8 cellular contexts compared by ENCODE assay signal in the genomic region with DNA sequence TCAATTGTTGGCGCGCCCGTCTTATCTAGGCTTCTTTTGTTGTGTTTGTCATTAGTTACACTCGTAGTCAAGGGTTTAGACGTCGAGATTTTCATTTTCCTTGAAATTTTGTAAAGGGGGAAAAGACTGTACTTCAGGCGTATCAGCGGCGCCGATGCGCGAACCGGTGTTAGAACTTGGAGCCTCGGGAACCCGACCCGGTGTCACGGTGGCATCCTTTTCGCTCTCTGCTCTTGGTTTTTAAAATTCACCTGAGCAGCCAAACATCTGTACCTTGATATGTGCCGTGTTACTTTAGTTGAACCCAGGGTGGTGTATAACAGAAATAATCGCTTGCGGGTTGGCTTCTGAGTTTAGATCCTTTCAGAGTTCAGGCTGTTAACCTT. TPM values are rescaled to one million over a fixed set of nuclear protein-coding genes. Genes with fewer than 3 reads are reported as not detected.
DNase-seq lines count a peak whose midpoint lies in the region; ATAC-seq, FAIRE-seq and TF ChIP-seq lines count a peak whose summit lies in the region.

No MANE protein-coding gene starts in this region.

- DNase-seq in left ventricle myocardium inferior: no peak
- DNase-seq in Right ventricle myocardium superior: no peak
- DNase-seq in adrenal gland: no peak
- no peak for DNase-seq in right lobe of liver
- no peak for DNase-seq in type B pancreatic cell (ENCODE audit: extremely low spot score, unreplicated experiment)
- DNase-seq in H54 (ENCODE audit: insufficient read length, low spot score): no peak
- no peak for DNase-seq in T1000 (lab: John Stamatoyannopoulos, UW)

- no peak for TF ChIP-seq CTCF in left ventricle myocardium inferior (IDR thresholded peaks at IDR 0.05; ENCODE audit: borderline replicate concordance)
- TF ChIP-seq CTCF in adrenal gland (IDR thresholded peaks at IDR 0.05): no peak
- no peak for TF ChIP-seq CTCF in right lobe of liver (IDR thresholded peaks at IDR 0.05)
- no peak for TF ChIP-seq CTCF in type B pancreatic cell (conservative IDR thresholded peaks at IDR 0.05)

- peak overlapping the region; percentile 90 for H3K27ac Mint-ChIP-seq in type B pancreatic cell

- H3K27me3 Mint-ChIP-seq in type B pancreatic cell: no peaks in the 10 kb centered on the region

- no peak for FAIRE-seq in H54 (lab: Jason Lieb, UNC)

- H3K27me3 ChIP-seq in left ventricle myocardium inferior (ENCODE audit: low read depth): no peaks in the 10 kb centered on the region
- H3K27me3 ChIP-seq in adrenal gland: no peaks in the 10 kb centered on the region
- no peaks in the 10 kb centered on the region for H3K27me3 ChIP-seq in right lobe of liver

- intact Hi-C loops in left ventricle myocardium inferior (cut with micrococcal nuclease) (loop anchor here (5.0 kb wide), 1 partner anchor 83 kb away; the partner anchor contains the start of gene NPC1), Right ventricle myocardium superior (cut with DNase I) (no loop called here), adrenal gland (cut with DNase I) (no loop called here), right lobe of liver (cut with DNase I) (no loop called here)

- ATAC-seq in Right ventricle myocardium superior (ENCODE audit: poor library complexity) (no peak), right lobe of liver (no peak), HG03025 (IDR thresholded peaks at IDR 0.05; ENCODE audit: low FRiP score, unreplicated experiment) (no peak)

- peak overlapping the region; percentile 99 for H3K4me3 ChIP-seq in left ventricle myocardium inferior
- H3K4me3 ChIP-seq in adrenal gland: peak overlapping the region in 3 of 4 donors; percentile 42 to 91 (median 69)
- H3K4me3 ChIP-seq in right lobe of liver: peak overlapping the region; percentile 89 to 93 (median 91)

- peak overlapping the region; percentile 97 for H3K27ac ChIP-seq in left ventricle myocardium inferior (replicated peaks)
- peak overlapping the region in 4 of 5 donors; percentile 86 to 93 (median 89) for H3K27ac ChIP-seq in adrenal gland
- H3K27ac ChIP-seq in right lobe of liver: peak overlapping the region; percentile 57 to 94 (median 88)

- H3K4me3 Mint-ChIP-seq in type B pancreatic cell: peak overlapping the region; percentile 98

- no peak for TF ChIP-seq POLR2A in adrenal gland (IDR thresholded peaks at IDR 0.05)
- no peak for TF ChIP-seq POLR2A in right lobe of liver (IDR thresholded peaks at IDR 0.05)
- no peak for TF ChIP-seq POLR2A in H54 (IDR thresholded peaks at IDR 0.05; ENCODE audit: low read depth, low read length)

- H3K4me1 ChIP-seq in left ventricle myocardium inferior (peaks cover 35% of the 10 kb centered on the region), adrenal gland (replicated peaks in 1 of 2) (peaks cover 6 to 15% of the 10 kb centered on the region in 2 donors), right lobe of liver (peaks cover 0 to 30% (median 9%) of the 10 kb centered on the region in 4 donors)

- WGBS in adrenal gland, 4 donors: 3 to 4% (median 3%) methylated on average over 19 to 21 of the region's 21 CpGs
- WGBS in right lobe of liver (ENCODE audit: insufficient coverage, low coverage, low lambda C conversion rate, missing lambda C conversion rate): under 1% methylated on average over 20 of the region's 21 CpGs

- peaks cover 12% of the 10 kb centered on the region for H3K4me1 Mint-ChIP-seq in type B pancreatic cell (ENCODE audit: unreplicated experiment)

- peaks cover 13% of the 10 kb centered on the region for H3K36me3 Mint-ChIP-seq in type B pancreatic cell

- peaks cover 19% of the 10 kb centered on the region for H3K36me3 ChIP-seq in left ventricle myocardium inferior
- H3K36me3 ChIP-seq in adrenal gland (replicated peaks in 1 of 2): peaks cover 0 to 8% of the 10 kb centered on the region in 2 donors
- peaks cover 0 to 21% (median 0%) of the 10 kb centered on the region in 4 donors for H3K36me3 ChIP-seq in right lobe of liver

- H3K9me3 ChIP-seq in left ventricle myocardium inferior (replicated peaks): no peaks in the 10 kb centered on the region
- H3K9me3 ChIP-seq in adrenal gland (replicated peaks in 1 of 3): no peaks in the 10 kb centered on the region
- H3K9me3 ChIP-seq in right lobe of liver: no peaks in the 10 kb centered on the region

- no peaks in the 10 kb centered on the region for H3K9me3 Mint-ChIP-seq in type B pancreatic cell

RNA-seq across cellular contexts. Expression of gene RMC1, which starts 0.6 kb away (rescaled TPM):
- total RNA-seq in left ventricle myocardium inferior: 14.7 TPM
- total RNA-seq in Right ventricle myocardium superior: 13.9 TPM
- 10 to 100 TPM; 10.2 to 40.4 (median 23.0) TPM for total RNA-seq in adrenal gland
- polyA plus RNA-seq in adrenal gland: 10 to 100 TPM; 25.2 to 61.7 (median 58.6) TPM
- 10 to 100 TPM; 16.8 to 24.5 (median 21.9) TPM for total RNA-seq in right lobe of liver
- total RNA-seq in type B pancreatic cell (ENCODE audit: low replicate concordance): 25.0 and 33.0 TPM in 2 replicates

RNA-seq across cellular contexts. Expression of gene RIOK3, which starts 50.9 kb away (rescaled TPM):
- 60.4 TPM for total RNA-seq in left ventricle myocardium inferior
- total RNA-seq in Right ventricle myocardium superior: 51.5 TPM
- 10 to 100 TPM; 22.5 to 53.3 (median 48.1) TPM for total RNA-seq in adrenal gland
- polyA plus RNA-seq in adrenal gland: 10 to 100 TPM; 36.3 to 55.1 (median 45.7) TPM
- 10 to 100 TPM; 41.3 to 59.5 (median 50.4) TPM for total RNA-seq in right lobe of liver
- 46.7 and 86.3 TPM in 2 replicates for total RNA-seq in type B pancreatic cell (ENCODE audit: low replicate concordance)
